8 cellular contexts compared by ENCODE assay signal in the genomic region with DNA sequence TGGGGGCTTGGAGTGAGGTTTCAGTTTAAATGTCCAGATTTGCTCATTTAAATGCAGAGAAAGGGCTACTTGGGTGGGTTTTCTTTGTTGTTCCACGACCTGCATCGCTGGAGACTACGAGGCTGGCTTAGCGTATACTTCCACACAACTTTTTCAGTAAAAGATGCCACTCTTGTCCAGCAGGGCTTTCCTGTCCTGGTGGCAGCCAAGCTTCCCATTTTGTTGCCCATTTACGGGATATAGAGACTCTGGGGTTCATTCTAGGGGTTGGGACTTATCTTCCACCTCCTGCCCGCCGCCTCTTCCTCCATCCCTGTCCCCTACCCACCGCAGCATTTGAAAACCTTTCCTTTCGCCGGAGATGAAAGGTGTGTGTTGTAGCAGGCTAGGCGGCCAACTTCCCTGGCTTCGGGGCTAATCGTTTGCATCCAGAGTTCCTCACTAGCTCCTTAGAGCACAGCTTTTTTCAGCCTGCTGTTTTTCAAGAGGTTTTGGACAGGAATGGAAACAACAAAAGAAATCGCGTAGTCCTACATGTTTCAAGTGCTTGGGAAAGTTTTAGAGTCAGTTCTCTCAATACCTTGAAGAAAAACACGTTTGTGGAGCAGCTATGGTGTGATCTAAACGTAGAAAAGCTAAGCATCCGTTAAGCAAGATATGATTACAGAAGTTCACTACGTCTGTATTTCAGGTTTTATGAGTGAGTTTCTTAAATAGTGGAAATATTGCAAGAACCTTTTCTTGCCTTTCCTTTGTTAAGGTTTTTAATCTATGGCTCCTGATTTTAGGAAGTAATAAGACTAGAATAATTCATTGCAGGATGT. TPM values are rescaled to one million over a fixed set of nuclear protein-coding genes. Genes with fewer than 3 reads are reported as not detected.
A peak's percentile ranks its signal among the peaks of the same experiment; 100 is the strongest.
DNase-seq lines count a peak whose midpoint lies in the region; ATAC-seq and TF ChIP-seq lines count a peak whose summit lies in the region.

No MANE protein-coding gene starts in this region.

- H3K27ac ChIP-seq in left lung (no peak overlapping the region), transverse colon (peak overlapping the region; percentile 77 to 88 (median 82))

- TF ChIP-seq CTCF in astrocyte of the cerebellum (IDR thresholded peaks at IDR 0.05; ENCODE audit: low read depth, low read length, missing control alignments): peak; percentile 43
- TF ChIP-seq CTCF in left lung (IDR thresholded peaks at IDR 0.05): no peak
- TF ChIP-seq CTCF in transverse colon (IDR thresholded peaks at IDR 0.05): peak; percentile 2 to 43 (median 24)

- 4 to 9% methylated on average over 10 to 19 of the region's 19 CpGs for WGBS in transverse colon (ENCODE audit: low coverage in 1 of 2), 2 donors

- H3K4me1 ChIP-seq in left lung (peaks cover 6 to 18% of the 10 kb centered on the region in 2 donors), transverse colon (peaks cover 5 to 19% (median 10%) of the 10 kb centered on the region in 4 donors)

- H3K4me3 ChIP-seq in astrocyte of the cerebellum (ENCODE audit: low read depth, low read length) (peak overlapping the region; percentile 74), left lung (peak overlapping the region; percentile 44 to 51), transverse colon (peak overlapping the region; percentile 14 to 81 (median 64))

- in situ Hi-C loops in astrocyte of the cerebellum (cut with HindIII; ENCODE audit: low sequenced_read_pairs): no loop called here
- in situ Hi-C loops in transverse colon (cut with MboI; ENCODE audit: low pct_ligation_motif_present in 1 of 4, low pct_unique_long_range_greater_than_20kb in 1 of 4, low sequenced_read_pairs in 3 of 4): no loop called here

- H3K27me3 ChIP-seq in left lung (peaks cover 8 to 56% of the 10 kb centered on the region in 2 donors), transverse colon (peaks cover 15% of the 10 kb centered on the region)

- ATAC-seq in GM21825 (IDR thresholded peaks at IDR 0.05; ENCODE audit: unreplicated experiment) (peak; percentile 14), left lung (peak; percentile 31)

- TF ChIP-seq EP300 in transverse colon (IDR thresholded peaks at IDR 0.05; ENCODE audit: low read depth): no peak

- no peaks in the 10 kb centered on the region for H3K36me3 ChIP-seq in left lung
- H3K36me3 ChIP-seq in transverse colon: no peaks in the 10 kb centered on the region

- TF ChIP-seq POLR2A in transverse colon (IDR thresholded peaks at IDR 0.05): no peak

- no peaks in the 10 kb centered on the region for H3K9me3 ChIP-seq in left lung
- no peaks in the 10 kb centered on the region for H3K9me3 ChIP-seq in transverse colon

- DNase-seq in NCI-H1694 treated with DMSO at 0.1 percent for 48 hours (lab: John Stamatoyannopoulos, UW) (peak; percentile 19), NCI-H1694 (lab: John Stamatoyannopoulos, UW) (no peak), NCI-H1417 (lab: John Stamatoyannopoulos, UW) (peak; percentile 6 to 87 (median 82)), astrocyte of the cerebellum (ENCODE audit: low read depth) (no peak), left lung (no peak), transverse colon (peak; percentile 13), putamen (ENCODE audit: low spot score) (no peak)

- intact Hi-C loops in left lung (cut with DNase I) (no loop called here), transverse colon (cut with DNase I; ENCODE audit: low total_unique reads) (no loop called here)

RNA-seq across cellular contexts. Expression of gene CHRNA5, which starts 0.8 kb away (rescaled TPM):
- total RNA-seq in left lung (1 to 10 TPM; 1.3 to 2.5 TPM), transverse colon (1 to 10 TPM in 1 of 4 donors, under 1 TPM in 2, not detected in 1; 0.48 to 3.8 (median 0.82) TPM)

RNA-seq across cellular contexts. Expression of gene PSMA4, which starts 25.9 kb away (rescaled TPM):
- total RNA-seq in left lung (100 to 1,000 TPM; 143 to 171 TPM), transverse colon (100 to 1,000 TPM in 2 of 4 donors, 10 to 100 TPM in 2; 22.8 to 113 (median 76.4) TPM)

RNA-seq across cellular contexts. Expression of gene CHRNA3, which starts 54.6 kb away (rescaled TPM):
- under 1 TPM in 1 of 2 donors, not detected in 1; 0.10 TPM for total RNA-seq in left lung
- 1 to 10 TPM in 3 of 4 donors, under 1 TPM in 1; 1.00 to 6.0 (median 3.4) TPM for total RNA-seq in transverse colon

RNA-seq across cellular contexts. Expression of gene HYKK, which starts 58.8 kb away (rescaled TPM):
- total RNA-seq in left lung (1 to 10 TPM; 3.3 to 5.0 TPM), transverse colon (1 to 10 TPM; 4.5 to 7.6 (median 6.5) TPM)

Comparison
In these comparisons a context has a peak if more than half of its experiments do, and no peak if none do; other contexts are left out.
1. DNase-seq: peak in NCI-H1694 treated with DMSO at 0.1 percent for 48 hours (single experiment), NCI-H1417 (3 of 3) and transverse colon (single experiment); none in NCI-H1694 (single experiment), astrocyte of the cerebellum (single experiment), left lung (0 of 2) and putamen (single experiment).
2. CTCF ChIP-seq: peak in astrocyte of the cerebellum (single experiment) and transverse colon (5 of 5); none in left lung (0 of 2).
3. H3K27ac ChIP-seq: peak in transverse colon (4 of 4); none in left lung (0 of 2).
4. Peak in every context shown above with its lines, with median percentiles within 50 percentile points of each other: H3K4me3 ChIP-seq.